10 cellular contexts compared by ENCODE assay signal in genomic region chr14:61609143-61609851, GRCh38.
A peak's percentile ranks its signal among the peaks of the same experiment; 100 is the strongest.
DNase-seq lines count a peak whose midpoint lies in the region; ATAC-seq and TF ChIP-seq lines count a peak whose summit lies in the region.
"Had no signal": no experiment of that assay in that cellular context is flagged by ENCODE, and none has a peak within 500 bp of the region (broad histone marks: within the 10 kb centered on the region; RNA-seq: fewer than 3 reads in every experiment).

No MANE protein-coding gene starts in this region.

- no peak overlapping the region for H3K4me3 ChIP-seq in Caco-2 (ENCODE audit: low read depth, low read length)
- H3K4me3 ChIP-seq in mucosa of descending colon = no peak overlapping the region
- H3K4me3 ChIP-seq: lung had no signal

- no peaks in the 10 kb centered on the region for H3K9me3 ChIP-seq in Caco-2
- no peaks in the 10 kb centered on the region for H3K9me3 ChIP-seq in mucosa of descending colon

- H3K36me3 Mint-ChIP-seq in Caco-2 (ENCODE audit: insufficient read depth, unreplicated experiment) (no peaks in the 10 kb centered on the region), endothelial cell (ENCODE audit: low read depth, unreplicated experiment) (no peaks in the 10 kb centered on the region)
- no peaks in the 10 kb centered on the region for H3K36me3 Mint-ChIP-seq in activated naive CD8-positive, alpha-beta T cell treated with anti-CD3 and anti-CD28 coated beads, Interleukin-2, amount 50 U/mL, for 24 hours (ENCODE audit: low read depth)
- H3K36me3 Mint-ChIP-seq: activated CD4-positive, alpha-beta memory T cell treated with anti-CD3 and anti-CD28 coated beads for 36 hours had no signal

- H3K36me3 ChIP-seq in Caco-2 (ENCODE audit: control insufficient read depth, insufficient read depth, low read length) (no peaks in the 10 kb centered on the region), mucosa of descending colon (ENCODE audit: low read depth) (no peaks in the 10 kb centered on the region)

- intact Hi-C loops in Caco-2 (cut with micrococcal nuclease; ENCODE audit: unreplicated experiment) (no loop called here), mucosa of descending colon (cut with DNase I, micrococcal nuclease) (no loop called here)

- H3K4me3 Mint-ChIP-seq in Caco-2 (ENCODE audit: unreplicated experiment) = no peak overlapping the region
- no peak overlapping the region for H3K4me3 Mint-ChIP-seq in endothelial cell (ENCODE audit: unreplicated experiment)
- no peak overlapping the region for H3K4me3 Mint-ChIP-seq in activated naive CD8-positive, alpha-beta T cell treated with anti-CD3 and anti-CD28 coated beads, Interleukin-2, amount 50 U/mL, for 24 hours
- H3K4me3 Mint-ChIP-seq: activated CD4-positive, alpha-beta memory T cell treated with anti-CD3 and anti-CD28 coated beads for 36 hours had no signal

- H3K27me3 Mint-ChIP-seq in Caco-2 (ENCODE audit: insufficient read depth, unreplicated experiment) (no peaks in the 10 kb centered on the region), endothelial cell (ENCODE audit: unreplicated experiment) (peaks cover 5% of the 10 kb centered on the region)
- H3K27me3 Mint-ChIP-seq in activated naive CD8-positive, alpha-beta T cell treated with anti-CD3 and anti-CD28 coated beads, Interleukin-2, amount 50 U/mL, for 24 hours = peaks cover 2% of the 10 kb centered on the region
- H3K27me3 Mint-ChIP-seq: activated CD4-positive, alpha-beta memory T cell treated with anti-CD3 and anti-CD28 coated beads for 36 hours had no signal

- POLR2A ChIA-PET in Caco-2 (lab: Charles Lee) = no interaction called here

- CTCF ChIA-PET in Caco-2 (lab: Charles Lee) = interaction anchor here (1.0 kb wide), 1 partner anchor 49 kb away, joined by 3 read pairs; no protein-coding TSS in a partner anchor

- peaks cover 26% of the 10 kb centered on the region for H3K4me1 Mint-ChIP-seq in Caco-2 (ENCODE audit: low read depth, unreplicated experiment)
- H3K4me1 Mint-ChIP-seq in endothelial cell (ENCODE audit: unreplicated experiment) = peaks cover 42% of the 10 kb centered on the region
- peaks cover 20% of the 10 kb centered on the region for H3K4me1 Mint-ChIP-seq in activated naive CD8-positive, alpha-beta T cell treated with anti-CD3 and anti-CD28 coated beads, Interleukin-2, amount 50 U/mL, for 24 hours

- DNase-seq in Caco-2 = no peak
- peak; percentile 16 for DNase-seq in NCI-H345 treated with DMSO at 0.1 percent for 48 hours (lab: John Stamatoyannopoulos, UW; ENCODE audit: unreplicated experiment)
- peak; percentile 26 for DNase-seq in endothelial cell (ENCODE audit: low spot score)
- DNase-seq in mucosa of descending colon = peak in 1 of 3 donors; percentile 50
- no peak for DNase-seq in KG1 (lab: John Stamatoyannopoulos, UW)
- DNase-seq in 8988T = no peak
- DNase-seq in activated naive CD8-positive, alpha-beta T cell treated with anti-CD3 and anti-CD28 coated beads, Interleukin-2, amount 50 U/mL, for 24 hours = no peak
- DNase-seq: activated CD4-positive, alpha-beta memory T cell treated with anti-CD3 and anti-CD28 coated beads for 36 hours had no signal

- BruUV-seq in Caco-2 (replicated peaks; lab: Mats Ljungman, UMichigan) = no TSS peak

- no peaks in the 10 kb centered on the region for H3K27me3 ChIP-seq in Caco-2 (replicated peaks; ENCODE audit: control insufficient read depth, insufficient read depth, low read length)

- H3K4me1 ChIP-seq in Caco-2 (peaks cover 8% of the 10 kb centered on the region; the same call in 1 of the 2 replicates), mucosa of descending colon (ENCODE audit: low read depth) (peaks cover 22% of the 10 kb centered on the region)

- H3K9me3 Mint-ChIP-seq in Caco-2 (ENCODE audit: unreplicated experiment) (no peaks in the 10 kb centered on the region), endothelial cell (ENCODE audit: unreplicated experiment) (no peaks in the 10 kb centered on the region)
- H3K9me3 Mint-ChIP-seq in activated naive CD8-positive, alpha-beta T cell treated with anti-CD3 and anti-CD28 coated beads, Interleukin-2, amount 50 U/mL, for 24 hours = peaks cover 4% of the 10 kb centered on the region
- H3K9me3 Mint-ChIP-seq: activated CD4-positive, alpha-beta memory T cell treated with anti-CD3 and anti-CD28 coated beads for 36 hours had no signal

- ATAC-seq in mucosa of descending colon (peak; percentile 75), HG02970 (IDR thresholded peaks at IDR 0.05; ENCODE audit: low FRiP score, unreplicated experiment) (no peak)
- ATAC-seq in activated naive CD8-positive, alpha-beta T cell treated with anti-CD3 and anti-CD28 coated beads, Interleukin-2, amount 50 U/mL, for 24 hours = no peak

- H3K27ac Mint-ChIP-seq in Caco-2 (ENCODE audit: unreplicated experiment) (peak overlapping the region; percentile 17), endothelial cell (ENCODE audit: unreplicated experiment) (peak overlapping the region; percentile 85)
- no peak overlapping the region for H3K27ac Mint-ChIP-seq in activated naive CD8-positive, alpha-beta T cell treated with anti-CD3 and anti-CD28 coated beads, Interleukin-2, amount 50 U/mL, for 24 hours
- H3K27ac Mint-ChIP-seq: activated CD4-positive, alpha-beta memory T cell treated with anti-CD3 and anti-CD28 coated beads for 36 hours had no signal

- TF ChIP-seq CTCF in Caco-2 (IDR thresholded peaks at IDR 0.05; ENCODE audit: insufficient read depth in 1 of 2, low read depth in 1 of 2, low read length in 1 of 2, severe bottlenecking in 1 of 2, unreplicated experiment in 1 of 2) (no peak), endothelial cell (IDR thresholded peaks at IDR 0.05; ENCODE audit: unreplicated experiment) (no peak), mucosa of descending colon (IDR thresholded peaks at IDR 0.05) (no peak)

Comparison
In these comparisons a context has a peak if more than half of its experiments do, and no peak if none do; other contexts are left out.
1. DNase-seq: peak in NCI-H345 treated with DMSO at 0.1 percent for 48 hours (single experiment) and endothelial cell (single experiment); none in Caco-2 (0 of 2), KG1 (single experiment), 8988T (single experiment) and activated naive CD8-positive, alpha-beta T cell treated with anti-CD3 and anti-CD28 coated beads, Interleukin-2, amount 50 U/mL, for 24 hours (single experiment).